In the genomic region with DNA sequence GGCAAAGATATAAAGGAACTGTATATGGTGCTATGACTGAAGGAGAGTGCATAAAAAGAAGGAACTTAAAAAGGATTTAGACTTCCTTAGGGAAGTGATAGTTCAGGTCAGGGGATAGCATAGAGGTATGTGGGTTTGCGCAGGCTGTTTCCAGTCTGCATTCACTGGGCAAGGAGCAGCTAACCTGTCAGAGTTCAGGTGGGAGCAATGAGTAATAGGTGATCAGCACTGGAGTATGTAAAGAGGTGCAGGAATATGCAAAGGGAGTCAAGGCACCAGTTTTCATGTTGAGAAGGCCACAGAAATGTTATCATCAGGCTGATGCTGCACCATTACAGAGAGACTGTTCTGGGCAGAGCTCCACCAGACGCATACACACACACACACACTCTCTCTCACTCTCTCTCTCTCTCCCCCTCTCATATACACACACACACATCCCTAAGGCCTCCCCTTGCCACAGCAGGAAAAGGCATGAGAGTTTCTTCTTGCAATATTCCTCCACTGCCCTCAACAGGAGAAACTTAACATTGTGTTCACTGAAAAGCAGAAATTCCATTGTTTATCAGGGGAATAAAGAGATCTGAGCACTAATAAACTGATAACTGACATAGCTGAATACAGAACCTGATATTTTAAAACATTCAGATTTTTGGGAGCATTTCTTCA, we compare ENCODE assay signal across 14 cellular contexts.
DNase-seq lines count a peak whose midpoint lies in the region; ATAC-seq and TF ChIP-seq lines count a peak whose summit lies in the region.
"Had no signal": no experiment of that assay in that cellular context is flagged by ENCODE, and none has a peak within 500 bp of the region (broad histone marks: within the 10 kb centered on the region; RNA-seq: fewer than 3 reads in every experiment).

No MANE protein-coding gene starts in this region.

- no peak overlapping the region for H2BK12ac ChIP-seq in mesenchymal stem cell (ENCODE audit: low read length in 2 of 2)

- H3K4me1 Mint-ChIP-seq in activated T-cell treated with anti-CD3 and anti-CD28 coated beads, Interleukin-2, amount 50 U/mL, for 72 hours (ENCODE audit: low read depth) = no peaks in the 10 kb centered on the region

- H3K4me1 ChIP-seq in body of pancreas (no peaks in the 10 kb centered on the region), mesenchymal stem cell (ENCODE audit: control insufficient read depth, insufficient read depth, low read depth, low read length) (no peaks in the 10 kb centered on the region)

- H3K4me3 Mint-ChIP-seq in activated T-cell treated with anti-CD3 and anti-CD28 coated beads, Interleukin-2, amount 50 U/mL, for 72 hours = no peak overlapping the region
- H3K4me3 Mint-ChIP-seq: activated CD8-positive, alpha-beta T cell treated with anti-CD3 and anti-CD28 coated beads, Interleukin-2, amount 10 ng/mL, durations not matched to agents 7 days and 5 days had no signal

- H3K9ac ChIP-seq in mesenchymal stem cell (ENCODE audit: low read length) = no peak overlapping the region

- no peak overlapping the region for H4K91ac ChIP-seq in mesenchymal stem cell (ENCODE audit: low read length)

- DNase-seq in DMS53 (lab: John Stamatoyannopoulos, UW) (peak; percentile 71), LHCN-M2 (ENCODE audit: low read depth) (peak; percentile 0), body of pancreas (peak in 1 of 4 donors; percentile 11), mesenchymal stem cell (peak; percentile 29), superior temporal gyrus (ENCODE audit: extremely low spot score) (no peak), NOMO-1 treated with DMSO at 0.1 percent for 48 hours (lab: John Stamatoyannopoulos, UW; ENCODE audit: unreplicated experiment) (no peak)
- no peak for DNase-seq in activated T-cell treated with anti-CD3 and anti-CD28 coated beads, Interleukin-2, amount 50 U/mL, for 72 hours
- no peak for DNase-seq in activated CD4-positive, alpha-beta T cell treated with anti-CD3 and anti-CD28 coated beads for 48 hours
- DNase-seq: activated CD8-positive, alpha-beta T cell treated with anti-CD3 and anti-CD28 coated beads, Interleukin-2, amount 10 ng/mL, durations not matched to agents 7 days and 5 days; activated naive CD4-positive, alpha-beta T cell; NCI-H2029; substantia nigra; T-helper 9 cell had no signal

- no peak overlapping the region for H3K23ac ChIP-seq in mesenchymal stem cell (ENCODE audit: low read length in 2 of 2)

- H2BK5ac ChIP-seq in mesenchymal stem cell (ENCODE audit: low read depth, low read length, poor library complexity, severe bottlenecking) = no peak overlapping the region

- H2BK15ac ChIP-seq in mesenchymal stem cell (ENCODE audit: low read depth, poor library complexity, severe bottlenecking) = no peak overlapping the region

- H3K27me3 Mint-ChIP-seq in activated T-cell treated with anti-CD3 and anti-CD28 coated beads, Interleukin-2, amount 50 U/mL, for 72 hours (ENCODE audit: low read depth) = no peaks in the 10 kb centered on the region

- peak in 4 of 7 experiments; percentile 15 to 43 (median 32) for TF ChIP-seq CTCF in body of pancreas (IDR thresholded peaks at IDR 0.05)

- H3K36me3 Mint-ChIP-seq in activated T-cell treated with anti-CD3 and anti-CD28 coated beads, Interleukin-2, amount 50 U/mL, for 72 hours (ENCODE audit: insufficient read depth in 2 of 2) = peaks cover 0 to 2% of the 10 kb centered on the region in 2 donors

- no peak overlapping the region for H3K27ac Mint-ChIP-seq in activated T-cell treated with anti-CD3 and anti-CD28 coated beads, Interleukin-2, amount 50 U/mL, for 72 hours
- H3K27ac Mint-ChIP-seq: activated CD8-positive, alpha-beta T cell treated with anti-CD3 and anti-CD28 coated beads, Interleukin-2, amount 10 ng/mL, durations not matched to agents 7 days and 5 days had no signal

- WGBS in body of pancreas, 2 donors = 44 to 57% methylated on average over 2 of the region's 2 CpGs
- 55% methylated on average over 2 of the region's 2 CpGs for WGBS in mesenchymal stem cell

- H3K27me3 ChIP-seq in body of pancreas (no peaks in the 10 kb centered on the region), mesenchymal stem cell (ENCODE audit: control insufficient read depth in 1 of 2, insufficient read depth in 1 of 2, low read length in 2 of 2) (no peaks in the 10 kb centered on the region)

- intact Hi-C loops in body of pancreas (cut with DNase I) = no loop called here

- peak; percentile 45 for ATAC-seq in body of pancreas
- ATAC-seq in activated T-cell treated with anti-CD3 and anti-CD28 coated beads, Interleukin-2, amount 50 U/mL, for 72 hours (replicated peaks in 1 of 2) = no peak
- ATAC-seq: activated CD8-positive, alpha-beta T cell treated with anti-CD3 and anti-CD28 coated beads, Interleukin-2, amount 10 ng/mL, durations not matched to agents 7 days and 5 days had no signal

- no peaks in the 10 kb centered on the region for H3K79me1 ChIP-seq in mesenchymal stem cell (replicated peaks; ENCODE audit: low read length, poor library complexity, severe bottlenecking)

- no peak overlapping the region for H3K4me3 ChIP-seq in body of pancreas
- no peak overlapping the region for H3K4me3 ChIP-seq in mesenchymal stem cell (ENCODE audit: insufficient read depth in 1 of 2, low read depth in 1 of 2, low read length in 2 of 2)

- no peak overlapping the region for H4K8ac ChIP-seq in mesenchymal stem cell (ENCODE audit: low read length)

- no peaks in the 10 kb centered on the region for H3K36me3 ChIP-seq in body of pancreas (replicated peaks in 1 of 2; ENCODE audit: insufficient read depth in 1 of 2, low read depth in 2 of 2)
- no peaks in the 10 kb centered on the region for H3K36me3 ChIP-seq in mesenchymal stem cell (ENCODE audit: control insufficient read depth in 1 of 2, insufficient read depth in 2 of 2, low read depth in 1 of 2, low read length in 2 of 2)

- no peaks in the 10 kb centered on the region for H3K9me3 ChIP-seq in body of pancreas
- peaks cover 3% of the 10 kb centered on the region for H3K9me3 ChIP-seq in mesenchymal stem cell (ENCODE audit: control insufficient read depth, low read length)

- H3K14ac ChIP-seq in mesenchymal stem cell (ENCODE audit: low read length in 2 of 2) = no peak overlapping the region

- H2AFZ ChIP-seq in mesenchymal stem cell (ENCODE audit: low read depth, low read length) = no peak overlapping the region

- TF ChIP-seq POLR2A in body of pancreas (IDR thresholded peaks at IDR 0.05) = no peak

- peaks cover 8% of the 10 kb centered on the region in 2 donors for H3K9me3 Mint-ChIP-seq in activated T-cell treated with anti-CD3 and anti-CD28 coated beads, Interleukin-2, amount 50 U/mL, for 72 hours

- H2BK120ac ChIP-seq in mesenchymal stem cell (ENCODE audit: low read depth, low read length) = no peak overlapping the region

- H2AK5ac ChIP-seq in mesenchymal stem cell (ENCODE audit: low read length, severe bottlenecking) = no peak overlapping the region

- no peak overlapping the region for H3K4me2 ChIP-seq in mesenchymal stem cell (ENCODE audit: low read length, poor library complexity, severe bottlenecking)

- no peak overlapping the region for H3K4ac ChIP-seq in mesenchymal stem cell (ENCODE audit: low read depth in 1 of 2, low read length in 2 of 2)

- H3K27ac ChIP-seq in body of pancreas = no peak overlapping the region
- no peak overlapping the region for H3K27ac ChIP-seq in mesenchymal stem cell (ENCODE audit: low read length, poor library complexity, severe bottlenecking)
- H3K27ac ChIP-seq: C4-2B had no signal

- H3K18ac ChIP-seq in mesenchymal stem cell (ENCODE audit: low read depth in 1 of 2, low read length in 2 of 2) = no peak overlapping the region

Comparison
In these comparisons a context has a peak if more than half of its experiments do, and no peak if none do; other contexts are left out.
1. DNase-seq: peak in DMS53 (single experiment), LHCN-M2 (single experiment) and mesenchymal stem cell (single experiment); none in superior temporal gyrus (single experiment), activated T-cell treated with anti-CD3 and anti-CD28 coated beads, Interleukin-2, amount 50 U/mL, for 72 hours (0 of 2), NOMO-1 treated with DMSO at 0.1 percent for 48 hours (single experiment) and activated CD4-positive, alpha-beta T cell treated with anti-CD3 and anti-CD28 coated beads for 48 hours (single experiment).